Comparison of ENCODE assay signal across 1 cellular context in genomic region chr17:67285360-67285759, GRCh38.
TF ChIP-seq lines count a peak whose summit lies in the region.

No MANE protein-coding gene starts in this region.

TF ChIP-seq in GM23338, 12 proteins besides CTCF, POLR2A, EP300 and RAD21 (continued from another document):
- no peak for TF ChIP-seq ZNF462 (CRISPR knock-in tag; IDR thresholded peaks at IDR 0.05)
- TF ChIP-seq ZNF331 (CRISPR knock-in tag; IDR thresholded peaks at IDR 0.05; ENCODE audit: low read depth) = no peak
- no peak for TF ChIP-seq STAT1 (IDR thresholded peaks at IDR 0.05; ENCODE audit: unreplicated experiment)
- TF ChIP-seq REST (IDR thresholded peaks at IDR 0.05; ENCODE audit: unreplicated experiment) = no peak
- no peak for TF ChIP-seq EZH2phosphoT487 (IDR thresholded peaks at IDR 0.05; ENCODE audit: unreplicated experiment)
- TF ChIP-seq POLR2AphosphoS5 (IDR thresholded peaks at IDR 0.05; ENCODE audit: low read depth) = no peak
- TF ChIP-seq JUNB (IDR thresholded peaks at IDR 0.05; ENCODE audit: unreplicated experiment) = no peak
- TF ChIP-seq NANOG (IDR thresholded peaks at IDR 0.05; ENCODE audit: borderline replicate concordance) = no peak
- TF ChIP-seq ZNF114 (CRISPR knock-in tag; IDR thresholded peaks at IDR 0.05) = no peak
